In the genomic region with DNA sequence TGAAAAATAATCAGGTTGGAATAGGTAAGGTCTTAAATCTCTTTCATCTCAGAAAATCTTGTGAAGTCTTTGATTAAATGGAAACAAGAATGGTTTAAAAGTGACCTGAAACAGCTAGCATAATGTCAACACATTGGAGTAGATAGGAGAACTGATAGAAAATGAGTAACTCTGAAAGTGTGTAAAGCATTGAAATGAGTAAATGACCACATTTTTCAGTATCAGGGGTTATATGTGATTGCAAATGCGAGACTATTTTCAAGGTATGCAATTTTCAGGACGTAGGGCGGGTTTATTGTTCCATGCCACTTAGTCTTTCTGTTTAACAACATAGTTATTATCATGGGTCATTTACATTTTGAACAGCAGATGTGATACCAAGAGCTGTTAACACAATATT, we compare ENCODE assay signal across 1 cellular context.
TF ChIP-seq lines count a peak whose summit lies in the region.

No MANE protein-coding gene starts in this region.

TF ChIP-seq in HepG2, 621 proteins besides CTCF, POLR2A, EP300 and RAD21 (continued from another document):
- TF ChIP-seq, protein P1, sequence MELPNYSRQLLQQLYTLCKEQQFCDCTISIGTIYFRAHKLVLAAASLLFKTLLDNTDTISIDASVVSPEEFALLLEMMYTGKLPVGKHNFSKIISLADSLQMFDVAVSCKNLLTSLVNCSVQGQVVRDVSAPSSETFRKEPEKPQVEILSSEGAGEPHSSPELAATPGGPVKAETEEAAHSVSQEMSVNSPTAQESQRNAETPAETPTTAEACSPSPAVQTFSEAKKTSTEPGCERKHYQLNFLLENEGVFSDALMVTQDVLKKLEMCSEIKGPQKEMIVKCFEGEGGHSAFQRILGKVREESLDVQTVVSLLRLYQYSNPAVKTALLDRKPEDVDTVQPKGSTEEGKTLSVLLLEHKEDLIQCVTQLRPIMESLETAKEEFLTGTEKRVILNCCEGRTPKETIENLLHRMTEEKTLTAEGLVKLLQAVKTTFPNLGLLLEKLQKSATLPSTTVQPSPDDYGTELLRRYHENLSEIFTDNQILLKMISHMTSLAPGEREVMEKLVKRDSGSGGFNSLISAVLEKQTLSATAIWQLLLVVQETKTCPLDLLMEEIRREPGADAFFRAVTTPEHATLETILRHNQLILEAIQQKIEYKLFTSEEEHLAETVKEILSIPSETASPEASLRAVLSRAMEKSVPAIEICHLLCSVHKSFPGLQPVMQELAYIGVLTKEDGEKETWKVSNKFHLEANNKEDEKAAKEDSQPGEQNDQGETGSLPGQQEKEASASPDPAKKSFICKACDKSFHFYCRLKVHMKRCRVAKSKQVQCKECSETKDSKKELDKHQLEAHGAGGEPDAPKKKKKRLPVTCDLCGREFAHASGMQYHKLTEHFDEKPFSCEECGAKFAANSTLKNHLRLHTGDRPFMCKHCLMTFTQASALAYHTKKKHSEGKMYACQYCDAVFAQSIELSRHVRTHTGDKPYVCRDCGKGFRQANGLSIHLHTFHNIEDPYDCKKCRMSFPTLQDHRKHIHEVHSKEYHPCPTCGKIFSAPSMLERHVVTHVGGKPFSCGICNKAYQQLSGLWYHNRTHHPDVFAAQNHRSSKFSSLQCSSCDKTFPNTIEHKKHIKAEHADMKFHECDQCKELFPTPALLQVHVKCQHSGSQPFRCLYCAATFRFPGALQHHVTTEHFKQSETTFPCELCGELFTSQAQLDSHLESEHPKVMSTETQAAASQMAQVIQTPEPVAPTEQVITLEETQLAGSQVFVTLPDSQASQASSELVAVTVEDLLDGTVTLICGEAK (IDR thresholded peaks at IDR 0.05), result no peak
- TF ChIP-seq, protein P1 (CRISPR knock-in tag; IDR thresholded peaks at IDR 0.05), result no peak
TF ChIP-seq in HepG2: peak in this region for 0.
